ENCODE assay signal across 1 cellular context in genomic region chr2:11478899-11479605, GRCh38.
TF ChIP-seq lines count a peak whose summit lies in the region.

No MANE protein-coding gene starts in this region.

TF ChIP-seq in GM23338, 12 proteins besides CTCF, POLR2A, EP300 and RAD21 (continued from another document):
- TF ChIP-seq, protein P1, sequence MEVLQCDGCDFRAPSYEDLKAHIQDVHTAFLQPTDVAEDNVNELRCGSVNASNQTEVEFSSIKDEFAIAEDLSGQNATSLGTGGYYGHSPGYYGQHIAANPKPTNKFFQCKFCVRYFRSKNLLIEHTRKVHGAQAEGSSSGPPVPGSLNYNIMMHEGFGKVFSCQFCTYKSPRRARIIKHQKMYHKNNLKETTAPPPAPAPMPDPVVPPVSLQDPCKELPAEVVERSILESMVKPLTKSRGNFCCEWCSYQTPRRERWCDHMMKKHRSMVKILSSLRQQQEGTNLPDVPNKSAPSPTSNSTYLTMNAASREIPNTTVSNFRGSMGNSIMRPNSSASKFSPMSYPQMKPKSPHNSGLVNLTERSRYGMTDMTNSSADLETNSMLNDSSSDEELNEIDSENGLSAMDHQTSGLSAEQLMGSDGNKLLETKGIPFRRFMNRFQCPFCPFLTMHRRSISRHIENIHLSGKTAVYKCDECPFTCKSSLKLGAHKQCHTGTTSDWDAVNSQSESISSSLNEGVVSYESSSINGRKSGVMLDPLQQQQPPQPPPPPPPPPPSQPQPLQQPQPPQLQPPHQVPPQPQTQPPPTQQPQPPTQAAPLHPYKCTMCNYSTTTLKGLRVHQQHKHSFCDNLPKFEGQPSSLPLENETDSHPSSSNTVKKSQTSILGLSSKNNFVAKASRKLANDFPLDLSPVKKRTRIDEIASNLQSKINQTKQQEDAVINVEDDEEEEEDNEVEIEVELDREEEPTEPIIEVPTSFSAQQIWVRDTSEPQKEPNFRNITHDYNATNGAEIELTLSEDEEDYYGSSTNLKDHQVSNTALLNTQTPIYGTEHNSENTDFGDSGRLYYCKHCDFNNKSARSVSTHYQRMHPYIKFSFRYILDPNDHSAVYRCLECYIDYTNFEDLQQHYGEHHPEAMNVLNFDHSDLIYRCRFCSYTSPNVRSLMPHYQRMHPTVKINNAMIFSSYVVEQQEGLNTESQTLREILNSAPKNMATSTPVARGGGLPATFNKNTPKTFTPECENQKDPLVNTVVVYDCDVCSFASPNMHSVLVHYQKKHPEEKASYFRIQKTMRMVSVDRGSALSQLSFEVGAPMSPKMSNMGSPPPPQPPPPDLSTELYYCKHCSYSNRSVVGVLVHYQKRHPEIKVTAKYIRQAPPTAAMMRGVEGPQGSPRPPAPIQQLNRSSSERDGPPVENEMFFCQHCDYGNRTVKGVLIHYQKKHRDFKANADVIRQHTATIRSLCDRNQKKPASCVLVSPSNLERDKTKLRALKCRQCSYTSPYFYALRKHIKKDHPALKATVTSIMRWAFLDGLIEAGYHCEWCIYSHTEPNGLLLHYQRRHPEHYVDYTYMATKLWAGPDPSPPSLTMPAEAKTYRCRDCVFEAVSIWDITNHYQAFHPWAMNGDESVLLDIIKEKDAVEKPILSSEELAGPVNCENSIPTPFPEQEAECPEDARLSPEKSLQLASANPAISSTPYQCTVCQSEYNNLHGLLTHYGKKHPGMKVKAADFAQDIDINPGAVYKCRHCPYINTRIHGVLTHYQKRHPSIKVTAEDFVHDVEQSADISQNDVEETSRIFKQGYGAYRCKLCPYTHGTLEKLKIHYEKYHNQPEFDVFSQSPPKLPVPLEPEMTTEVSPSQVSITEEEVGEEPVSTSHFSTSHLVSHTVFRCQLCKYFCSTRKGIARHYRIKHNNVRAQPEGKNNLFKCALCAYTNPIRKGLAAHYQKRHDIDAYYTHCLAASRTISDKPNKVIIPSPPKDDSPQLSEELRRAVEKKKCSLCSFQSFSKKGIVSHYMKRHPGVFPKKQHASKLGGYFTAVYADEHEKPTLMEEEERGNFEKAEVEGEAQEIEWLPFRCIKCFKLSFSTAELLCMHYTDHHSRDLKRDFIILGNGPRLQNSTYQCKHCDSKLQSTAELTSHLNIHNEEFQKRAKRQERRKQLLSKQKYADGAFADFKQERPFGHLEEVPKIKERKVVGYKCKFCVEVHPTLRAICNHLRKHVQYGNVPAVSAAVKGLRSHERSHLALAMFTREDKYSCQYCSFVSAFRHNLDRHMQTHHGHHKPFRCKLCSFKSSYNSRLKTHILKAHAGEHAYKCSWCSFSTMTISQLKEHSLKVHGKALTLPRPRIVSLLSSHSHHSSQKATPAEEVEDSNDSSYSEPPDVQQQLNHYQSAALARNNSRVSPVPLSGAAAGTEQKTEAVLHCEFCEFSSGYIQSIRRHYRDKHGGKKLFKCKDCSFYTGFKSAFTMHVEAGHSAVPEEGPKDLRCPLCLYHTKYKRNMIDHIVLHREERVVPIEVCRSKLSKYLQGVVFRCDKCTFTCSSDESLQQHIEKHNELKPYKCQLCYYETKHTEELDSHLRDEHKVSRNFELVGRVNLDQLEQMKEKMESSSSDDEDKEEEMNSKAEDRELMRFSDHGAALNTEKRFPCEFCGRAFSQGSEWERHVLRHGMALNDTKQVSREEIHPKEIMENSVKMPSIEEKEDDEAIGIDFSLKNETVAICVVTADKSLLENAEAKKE (CRISPR knock-in tag; IDR thresholded peaks at IDR 0.05) = no peak
- no peak for TF ChIP-seq ZNF114 (CRISPR knock-in tag; IDR thresholded peaks at IDR 0.05)
- no peak for TF ChIP-seq STAT1 (IDR thresholded peaks at IDR 0.05; ENCODE audit: unreplicated experiment)
- TF ChIP-seq CREB1 (CRISPR knock-in tag; IDR thresholded peaks at IDR 0.05; ENCODE audit: low read depth) = no peak
- no peak for TF ChIP-seq JUNB (IDR thresholded peaks at IDR 0.05; ENCODE audit: unreplicated experiment)
- no peak for TF ChIP-seq EZH2phosphoT487 (IDR thresholded peaks at IDR 0.05; ENCODE audit: unreplicated experiment)
- TF ChIP-seq EZH2 (IDR thresholded peaks at IDR 0.05; ENCODE audit: low read depth, unreplicated experiment) = no peak
- TF ChIP-seq, protein P2, sequence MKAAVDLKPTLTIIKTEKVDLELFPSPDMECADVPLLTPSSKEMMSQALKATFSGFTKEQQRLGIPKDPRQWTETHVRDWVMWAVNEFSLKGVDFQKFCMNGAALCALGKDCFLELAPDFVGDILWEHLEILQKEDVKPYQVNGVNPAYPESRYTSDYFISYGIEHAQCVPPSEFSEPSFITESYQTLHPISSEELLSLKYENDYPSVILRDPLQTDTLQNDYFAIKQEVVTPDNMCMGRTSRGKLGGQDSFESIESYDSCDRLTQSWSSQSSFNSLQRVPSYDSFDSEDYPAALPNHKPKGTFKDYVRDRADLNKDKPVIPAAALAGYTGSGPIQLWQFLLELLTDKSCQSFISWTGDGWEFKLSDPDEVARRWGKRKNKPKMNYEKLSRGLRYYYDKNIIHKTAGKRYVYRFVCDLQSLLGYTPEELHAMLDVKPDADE (IDR thresholded peaks at IDR 0.05) = no peak
- TF ChIP-seq REST (IDR thresholded peaks at IDR 0.05; ENCODE audit: unreplicated experiment) = no peak
- no peak for TF ChIP-seq ZNF331 (CRISPR knock-in tag; IDR thresholded peaks at IDR 0.05; ENCODE audit: low read depth)
